8 cellular contexts compared by ENCODE assay signal in the genomic region with DNA sequence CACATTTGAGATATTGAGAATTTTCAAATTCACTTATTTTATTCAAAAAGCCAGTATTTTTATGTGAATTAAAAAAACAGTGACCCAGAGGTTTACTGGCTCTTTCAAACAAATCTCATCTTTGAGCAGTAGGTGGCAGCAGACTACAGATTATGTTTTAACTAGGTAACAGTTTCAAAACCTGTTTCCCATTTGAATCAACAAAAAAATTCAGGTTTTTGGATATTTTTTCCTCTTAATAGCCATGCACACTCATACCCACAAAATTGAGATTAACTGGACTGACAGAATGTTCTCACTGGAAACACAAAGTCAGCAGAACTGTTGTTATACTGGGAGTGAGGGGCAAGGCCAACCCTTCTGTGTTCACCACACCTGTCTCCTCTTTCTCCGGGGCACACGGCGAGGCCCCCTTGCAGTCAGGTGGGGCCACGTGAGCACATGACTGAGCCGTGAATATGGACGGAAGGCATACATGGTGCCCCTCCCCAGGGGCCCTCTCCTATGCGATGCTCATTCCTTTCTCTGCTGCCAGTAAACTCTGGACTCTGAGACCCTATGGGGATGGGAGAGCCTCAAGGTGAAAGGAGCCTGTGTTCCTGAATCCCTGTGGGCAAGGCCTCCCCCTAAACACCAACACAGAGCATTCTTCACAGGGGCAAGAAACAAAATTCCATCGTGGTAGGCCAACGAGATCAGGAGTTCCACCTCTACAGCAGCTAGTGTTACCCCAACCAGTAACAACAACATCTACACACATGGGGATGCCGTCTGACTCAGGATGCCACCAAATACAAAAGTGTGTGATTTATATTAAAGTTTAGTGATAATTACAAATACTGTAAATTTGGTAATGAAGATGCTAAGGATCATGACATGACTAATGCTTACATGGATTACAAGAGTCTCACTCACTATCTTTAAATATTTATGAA.
DNase-seq lines count a peak whose midpoint lies in the region; ATAC-seq and TF ChIP-seq lines count a peak whose summit lies in the region.

No MANE protein-coding gene starts in this region.

- peak; percentile 84 for TF ChIP-seq CTCF in 22Rv1 (IDR thresholded peaks at IDR 0.05)
- peak; percentile 72 for TF ChIP-seq CTCF in LNCAP (IDR thresholded peaks at IDR 0.05)
- peak; percentile 76 to 87 for TF ChIP-seq CTCF in tibial artery (IDR thresholded peaks at IDR 0.05)

- intact Hi-C loops in tibial artery (cut with DNase I; ENCODE audit: low total_unique reads) = loop anchor here (1.0 to 10.0 kb wide), 3 partner anchors 62 to 200 kb away; no protein-coding TSS in a partner anchor

- H3K27ac ChIP-seq in 22Rv1 (no peak overlapping the region), tibial artery (peak overlapping the region; percentile 23 to 52)

- H3K4me1 ChIP-seq in tibial artery = peaks cover 0 to 26% (median 6%) of the 10 kb centered on the region in 4 donors

- ATAC-seq in left lobe of liver = peak; percentile 87
- ATAC-seq in HG02884 (IDR thresholded peaks at IDR 0.05; ENCODE audit: unreplicated experiment) = no peak

- no peaks in the 10 kb centered on the region for H3K9me3 ChIP-seq in tibial artery

- H3K36me3 ChIP-seq in tibial artery = peaks cover 54 to 58% (median 57%) of the 10 kb centered on the region in 3 donors

- DNase-seq in Daoy (ENCODE audit: low read depth) (peak; percentile 10), SHP77 (lab: John Stamatoyannopoulos, UW) (peak; percentile 31 to 41), cerebellar cortex (ENCODE audit: low spot score) (peak; percentile 74), left lobe of liver (ENCODE audit: low spot score) (no peak), tibial artery (no peak)

- no peaks in the 10 kb centered on the region for H3K27me3 ChIP-seq in tibial artery

- no peak overlapping the region for H3K4me3 ChIP-seq in tibial artery

Comparison
In these comparisons a context has a peak if more than half of its experiments do, and no peak if none do; other contexts are left out.
1. DNase-seq: peak in Daoy (single experiment), SHP77 (2 of 2) and cerebellar cortex (single experiment); none in left lobe of liver (single experiment) and tibial artery (0 of 2).
2. Peak in every context shown above with its lines, with median percentiles within 50 percentile points of each other: CTCF ChIP-seq.